ENCODE assay signal across 1 cellular context in the genomic region with DNA sequence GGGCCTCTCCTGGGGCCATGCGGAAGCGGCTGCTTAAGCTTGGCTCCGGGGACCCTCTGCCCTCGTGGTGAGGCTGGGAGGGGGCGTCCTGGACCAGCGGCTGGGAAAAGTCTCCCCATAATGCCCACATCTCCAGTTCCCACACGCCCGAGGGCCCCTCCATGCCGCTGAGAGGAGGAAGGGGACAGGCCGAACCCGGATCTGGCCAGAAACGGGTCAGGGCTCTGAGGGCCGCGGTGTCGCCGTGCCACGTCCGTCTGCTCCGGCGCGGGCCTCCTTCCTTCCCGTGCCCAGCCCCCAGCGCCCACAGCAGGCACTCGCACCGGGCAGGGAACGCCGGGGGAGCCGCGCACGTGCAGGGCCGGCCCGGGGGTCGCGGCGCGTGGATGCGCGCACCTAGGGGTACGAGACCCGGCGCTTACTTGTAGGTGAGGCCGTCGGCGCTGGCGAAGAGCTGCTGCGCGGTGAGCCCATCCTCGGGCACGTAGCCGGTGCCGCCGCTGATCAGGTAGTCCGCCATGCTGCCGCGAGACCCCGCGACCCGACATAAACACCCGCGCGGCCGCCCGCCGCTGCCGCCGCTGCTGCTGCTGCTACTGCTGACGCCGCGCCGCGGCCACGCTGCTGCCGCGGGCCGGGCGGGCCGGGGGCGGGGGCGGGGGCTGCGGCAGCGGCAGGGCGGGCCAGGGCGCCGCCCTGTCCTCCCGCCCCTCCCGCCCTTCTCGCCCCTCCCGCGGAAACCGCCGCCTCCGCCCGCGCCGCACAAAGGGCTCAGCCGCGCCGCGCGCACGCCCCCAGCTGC.
TF ChIP-seq lines count a peak whose summit lies in the region.

No MANE protein-coding gene starts in this region.

TF ChIP-seq in IMR-90, 13 proteins besides CTCF, POLR2A, EP300 and RAD21:
- TF ChIP-seq, protein P1, sequence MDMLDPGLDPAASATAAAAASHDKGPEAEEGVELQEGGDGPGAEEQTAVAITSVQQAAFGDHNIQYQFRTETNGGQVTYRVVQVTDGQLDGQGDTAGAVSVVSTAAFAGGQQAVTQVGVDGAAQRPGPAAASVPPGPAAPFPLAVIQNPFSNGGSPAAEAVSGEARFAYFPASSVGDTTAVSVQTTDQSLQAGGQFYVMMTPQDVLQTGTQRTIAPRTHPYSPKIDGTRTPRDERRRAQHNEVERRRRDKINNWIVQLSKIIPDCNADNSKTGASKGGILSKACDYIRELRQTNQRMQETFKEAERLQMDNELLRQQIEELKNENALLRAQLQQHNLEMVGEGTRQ (IDR thresholded peaks at IDR 0.05; ENCODE audit: low read depth, low read length): no peak
- TF ChIP-seq, protein P2, sequence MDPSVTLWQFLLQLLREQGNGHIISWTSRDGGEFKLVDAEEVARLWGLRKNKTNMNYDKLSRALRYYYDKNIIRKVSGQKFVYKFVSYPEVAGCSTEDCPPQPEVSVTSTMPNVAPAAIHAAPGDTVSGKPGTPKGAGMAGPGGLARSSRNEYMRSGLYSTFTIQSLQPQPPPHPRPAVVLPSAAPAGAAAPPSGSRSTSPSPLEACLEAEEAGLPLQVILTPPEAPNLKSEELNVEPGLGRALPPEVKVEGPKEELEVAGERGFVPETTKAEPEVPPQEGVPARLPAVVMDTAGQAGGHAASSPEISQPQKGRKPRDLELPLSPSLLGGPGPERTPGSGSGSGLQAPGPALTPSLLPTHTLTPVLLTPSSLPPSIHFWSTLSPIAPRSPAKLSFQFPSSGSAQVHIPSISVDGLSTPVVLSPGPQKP (IDR thresholded peaks at IDR 0.05; ENCODE audit: borderline replicate concordance, low read depth, low read length): no peak
- TF ChIP-seq CEBPB (IDR thresholded peaks at IDR 0.05; ENCODE audit: low read depth, low read length): no peak
- TF ChIP-seq MAFK (IDR thresholded peaks at IDR 0.05; ENCODE audit: low read depth, low read length): no peak
- TF ChIP-seq RFX5 (IDR thresholded peaks at IDR 0.05; ENCODE audit: low read depth, low read length): no peak
- TF ChIP-seq BHLHE40 (IDR thresholded peaks at IDR 0.05; ENCODE audit: low read depth, low read length): peak; percentile 81
- TF ChIP-seq MXI1 (IDR thresholded peaks at IDR 0.05; ENCODE audit: borderline replicate concordance, low read depth, low read length): peak; percentile 60; the same call in 1 of the 2 replicates
- no peak for TF ChIP-seq MAZ (IDR thresholded peaks at IDR 0.05; ENCODE audit: borderline replicate concordance, low read depth, low read length)
- no peak for TF ChIP-seq FOS (IDR thresholded peaks at IDR 0.05; ENCODE audit: low read depth, low read length)
- no peak; the same call in 1 of the 2 replicates for TF ChIP-seq CHD1 (IDR thresholded peaks at IDR 0.05; ENCODE audit: low read depth, low read length)
- TF ChIP-seq SMC3 (IDR thresholded peaks at IDR 0.05; ENCODE audit: low read depth, low read length): no peak
- no peak for TF ChIP-seq NFE2L2 (IDR thresholded peaks at IDR 0.05; ENCODE audit: low read depth, low read length)
- TF ChIP-seq RCOR1 (IDR thresholded peaks at IDR 0.05; ENCODE audit: insufficient replicate concordance, low read length): no peak
